12 cellular contexts compared by ENCODE assay signal in genomic region chr10:80470266-80470665, GRCh38. TPM values are rescaled to one million over a fixed set of nuclear protein-coding genes. Genes with fewer than 3 reads are reported as not detected.
DNase-seq lines count a peak whose midpoint lies in the region; ATAC-seq and TF ChIP-seq lines count a peak whose summit lies in the region.
"Had no signal": no experiment of that assay in that cellular context is flagged by ENCODE, and none has a peak within 500 bp of the region (broad histone marks: within the 10 kb centered on the region; RNA-seq: fewer than 3 reads in every experiment).

No MANE protein-coding gene starts in this region.

- no peak for DNase-seq in activated naive CD4-positive, alpha-beta T cell (lab: John Stamatoyannopoulos, UW)
- DNase-seq in mesenchymal stem cell (no peak), upper lobe of right lung (no peak), globus pallidus (ENCODE audit: low spot score) (no peak), NCI-H446 treated with DMSO at 0.1 percent for 48 hours (lab: John Stamatoyannopoulos, UW) (no peak), left cardiac atrium (no peak)
- DNase-seq: heart left ventricle, Kasumi-1, NCI-H187 treated with DMSO at 0.1 percent for 48 hours, SHP77 treated with DMSO at 0.1 percent for 48 hours had no signal

- no peak overlapping the region for H2BK5ac ChIP-seq in mesenchymal stem cell (ENCODE audit: low read depth, low read length, poor library complexity, severe bottlenecking)

- peak overlapping the region; percentile 98 for H3K27ac Mint-ChIP-seq in activated naive CD4-positive, alpha-beta T cell treated with anti-CD3 and anti-CD28 coated beads, Interleukin-2, amount 50 U/mL, for 24 hours
- peak overlapping the region; percentile 93 for H3K27ac Mint-ChIP-seq in activated naive CD8-positive, alpha-beta T cell

- no peaks in the 10 kb centered on the region for H3K79me1 ChIP-seq in mesenchymal stem cell (replicated peaks; ENCODE audit: low read length, poor library complexity, severe bottlenecking)

- 100% methylated on average over 2 of the region's 3 CpGs for WGBS in mesenchymal stem cell

- peaks cover 2% of the 10 kb centered on the region for H3K36me3 Mint-ChIP-seq in activated naive CD4-positive, alpha-beta T cell treated with anti-CD3 and anti-CD28 coated beads, Interleukin-2, amount 50 U/mL, for 24 hours
- peaks cover 5% of the 10 kb centered on the region for H3K36me3 Mint-ChIP-seq in activated naive CD8-positive, alpha-beta T cell

- intact Hi-C loops in upper lobe of right lung (cut with DNase I): no loop called here
- intact Hi-C loops in left cardiac atrium (cut with DNase I): no loop called here

- H3K4me3 ChIP-seq in mesenchymal stem cell (ENCODE audit: insufficient read depth in 1 of 2, low read depth in 1 of 2, low read length in 2 of 2) (no peak overlapping the region), upper lobe of right lung (no peak overlapping the region)

- H3K14ac ChIP-seq in mesenchymal stem cell (ENCODE audit: low read length in 2 of 2): no peak overlapping the region

- peaks cover 36 to 44% of the 10 kb centered on the region in 2 experiments for H3K36me3 ChIP-seq in mesenchymal stem cell (ENCODE audit: control insufficient read depth in 1 of 2, insufficient read depth in 2 of 2, low read depth in 1 of 2, low read length in 2 of 2)
- H3K36me3 ChIP-seq in upper lobe of right lung: peaks cover 35% of the 10 kb centered on the region

- H3K4me1 ChIP-seq in mesenchymal stem cell (ENCODE audit: control insufficient read depth, insufficient read depth, low read depth, low read length): peaks cover 52% of the 10 kb centered on the region
- H3K4me1 ChIP-seq in upper lobe of right lung: peaks cover 100% of the 10 kb centered on the region

- H3K23ac ChIP-seq in mesenchymal stem cell (ENCODE audit: low read length in 2 of 2): no peak overlapping the region

- no peak overlapping the region for H4K8ac ChIP-seq in mesenchymal stem cell (ENCODE audit: low read length)

- H3K9ac ChIP-seq in mesenchymal stem cell (ENCODE audit: low read length): no peak overlapping the region

- no peak overlapping the region for H2BK120ac ChIP-seq in mesenchymal stem cell (ENCODE audit: low read depth, low read length)

- no peak overlapping the region for H3K18ac ChIP-seq in mesenchymal stem cell (ENCODE audit: low read depth in 1 of 2, low read length in 2 of 2)

- H3K9me3 ChIP-seq in mesenchymal stem cell (ENCODE audit: control insufficient read depth, low read length): no peaks in the 10 kb centered on the region
- H3K9me3 ChIP-seq in upper lobe of right lung: no peaks in the 10 kb centered on the region
- H3K9me3 ChIP-seq: heart left ventricle had no signal

- H2BK12ac ChIP-seq in mesenchymal stem cell (ENCODE audit: low read length in 2 of 2): no peak overlapping the region

- H3K27me3 Mint-ChIP-seq in activated naive CD4-positive, alpha-beta T cell treated with anti-CD3 and anti-CD28 coated beads, Interleukin-2, amount 50 U/mL, for 24 hours: no peaks in the 10 kb centered on the region
- no peaks in the 10 kb centered on the region for H3K27me3 Mint-ChIP-seq in activated naive CD8-positive, alpha-beta T cell

- peaks cover 99% of the 10 kb centered on the region for H3K4me1 Mint-ChIP-seq in activated naive CD4-positive, alpha-beta T cell treated with anti-CD3 and anti-CD28 coated beads, Interleukin-2, amount 50 U/mL, for 24 hours
- H3K4me1 Mint-ChIP-seq in activated naive CD8-positive, alpha-beta T cell (ENCODE audit: low read depth): peaks cover 97% of the 10 kb centered on the region

- no peak overlapping the region for H2AK5ac ChIP-seq in mesenchymal stem cell (ENCODE audit: low read length, severe bottlenecking)

- no peaks in the 10 kb centered on the region for H3K9me3 Mint-ChIP-seq in activated naive CD4-positive, alpha-beta T cell treated with anti-CD3 and anti-CD28 coated beads, Interleukin-2, amount 50 U/mL, for 24 hours
- H3K9me3 Mint-ChIP-seq in activated naive CD8-positive, alpha-beta T cell (ENCODE audit: low read depth): no peaks in the 10 kb centered on the region

- no peak overlapping the region for H2AFZ ChIP-seq in mesenchymal stem cell (ENCODE audit: low read depth, low read length)

- ATAC-seq in upper lobe of right lung (no peak), left cardiac atrium (no peak)
- ATAC-seq: heart left ventricle had no signal

- H3K27ac ChIP-seq in mesenchymal stem cell (ENCODE audit: low read length, poor library complexity, severe bottlenecking) (peak overlapping the region; percentile 35), upper lobe of right lung (peak overlapping the region; percentile 58)

- H3K4me3 Mint-ChIP-seq in activated naive CD4-positive, alpha-beta T cell treated with anti-CD3 and anti-CD28 coated beads, Interleukin-2, amount 50 U/mL, for 24 hours: peak overlapping the region; percentile 52
- peak overlapping the region; percentile 62 for H3K4me3 Mint-ChIP-seq in activated naive CD8-positive, alpha-beta T cell

- H3K4ac ChIP-seq in mesenchymal stem cell (ENCODE audit: low read depth in 1 of 2, low read length in 2 of 2): no peak overlapping the region

- TF ChIP-seq CTCF in upper lobe of right lung (IDR thresholded peaks at IDR 0.05): no peak

- H4K91ac ChIP-seq in mesenchymal stem cell (ENCODE audit: low read length): no peak overlapping the region

- no peak overlapping the region for H3K4me2 ChIP-seq in mesenchymal stem cell (ENCODE audit: low read length, poor library complexity, severe bottlenecking)

- no peak overlapping the region for H2BK15ac ChIP-seq in mesenchymal stem cell (ENCODE audit: low read depth, poor library complexity, severe bottlenecking)

- H3K27me3 ChIP-seq in mesenchymal stem cell (ENCODE audit: control insufficient read depth in 1 of 2, insufficient read depth in 1 of 2, low read length in 2 of 2): no peaks in the 10 kb centered on the region
- H3K27me3 ChIP-seq in upper lobe of right lung: no peaks in the 10 kb centered on the region
- H3K27me3 ChIP-seq: heart left ventricle had no signal

RNA-seq across cellular contexts. Expression of gene TSPAN14, which starts 16.2 kb away (rescaled TPM):
- polyA plus RNA-seq in mesenchymal stem cell (2013, experiment 1 of 2): 42.9 TPM
- 44.5 TPM for polyA plus RNA-seq in mesenchymal stem cell (2013, experiment 2 of 2)
- total RNA-seq in upper lobe of right lung (157 TPM), left cardiac atrium (10 to 100 TPM; 44.3 to 51.0 TPM)
